ENCODE assay signal across 8 cellular contexts in genomic region chr2:12728221-12728777, GRCh38. TPM values are rescaled to one million over a fixed set of nuclear protein-coding genes. Genes with fewer than 3 reads are reported as not detected.
DNase-seq lines count a peak whose midpoint lies in the region; ATAC-seq and TF ChIP-seq lines count a peak whose summit lies in the region.

No MANE protein-coding gene starts in this region.

- H3K27me3 Mint-ChIP-seq in endodermal cell (ENCODE audit: insufficient read depth) (no peaks in the 10 kb centered on the region), endothelial cell (ENCODE audit: unreplicated experiment) (peaks cover 2% of the 10 kb centered on the region)

- H3K9ac ChIP-seq in endodermal cell (ENCODE audit: extremely low read depth, low read length, poor library complexity, severe bottlenecking), result no peak overlapping the region

- peaks cover 54% of the 10 kb centered on the region for H3K36me3 Mint-ChIP-seq in endodermal cell (ENCODE audit: low read depth)
- peaks cover 8% of the 10 kb centered on the region for H3K36me3 Mint-ChIP-seq in endothelial cell (ENCODE audit: low read depth, unreplicated experiment)

- WGBS in endodermal cell (ENCODE audit: insufficient coverage in 1 of 2, insufficient read length in 1 of 2), 2 experiments, result 95% methylated on average over 9 of the region's 9 CpGs

- H3K9me3 Mint-ChIP-seq in endodermal cell (no peaks in the 10 kb centered on the region), endothelial cell (ENCODE audit: unreplicated experiment) (no peaks in the 10 kb centered on the region)

- peak; percentile 95 for ATAC-seq in GM18870 (IDR thresholded peaks at IDR 0.05; ENCODE audit: unreplicated experiment)
- ATAC-seq in HG02870 (IDR thresholded peaks at IDR 0.05; ENCODE audit: unreplicated experiment), result peak; percentile 70

- H3K4me1 Mint-ChIP-seq in endodermal cell (no peaks in the 10 kb centered on the region), endothelial cell (ENCODE audit: unreplicated experiment) (peaks cover 25% of the 10 kb centered on the region)

- CTCF ChIA-PET in RWPE1 (lab: Yijun Ruan, JAX), result no interaction called here

- H3K9me3 ChIP-seq in endodermal cell (ENCODE audit: control insufficient read depth, low read length), result no peaks in the 10 kb centered on the region

- H3K4me3 Mint-ChIP-seq in endodermal cell (no peak overlapping the region), endothelial cell (ENCODE audit: unreplicated experiment) (no peak overlapping the region)

- TF ChIP-seq CTCF in RWPE1 (conservative IDR thresholded peaks at IDR 0.05; ENCODE audit: low read depth) (no peak), endodermal cell (conservative IDR thresholded peaks at IDR 0.05) (no peak), endothelial cell (IDR thresholded peaks at IDR 0.05; ENCODE audit: unreplicated experiment) (no peak)

- peaks cover 11% of the 10 kb centered on the region for H3K36me3 ChIP-seq in endodermal cell (ENCODE audit: control insufficient read depth, insufficient read depth, low read length)

- H3K4me3 ChIP-seq in endodermal cell (ENCODE audit: low read length), result no peak overlapping the region

- H3K27ac Mint-ChIP-seq in endodermal cell (peak overlapping the region; percentile 48), endothelial cell (ENCODE audit: unreplicated experiment) (no peak overlapping the region)

- H3K27ac ChIP-seq in RWPE1 (0 out of 2 replicates have a peak overlapping the region, but pooled peaks have one; percentile 40), endodermal cell (ENCODE audit: low read depth, low read length) (no peak overlapping the region)

- DNase-seq in RWPE1 (ENCODE audit: low spot score) (no peak), endodermal cell (no peak), NCI-H1436 treated with DMSO at 0.1 percent for 48 hours (lab: John Stamatoyannopoulos, UW) (no peak), endothelial cell (ENCODE audit: low spot score) (no peak), COR-L47 (lab: John Stamatoyannopoulos, UW) (no peak), DMS79 (lab: John Stamatoyannopoulos, UW) (no peak)

- no peaks in the 10 kb centered on the region for H3K4me1 ChIP-seq in endodermal cell (ENCODE audit: control insufficient read depth, insufficient read depth, low read length)

- H3K27me3 ChIP-seq in endodermal cell (ENCODE audit: control insufficient read depth, insufficient read depth, low read length, poor library complexity, severe bottlenecking), result no peaks in the 10 kb centered on the region

- POLR2A ChIA-PET in RWPE1 (lab: Yijun Ruan, JAX; ENCODE audit: low non-redundant PET), result no interaction called here

RNA-seq across cellular contexts. Expression of gene TRIB2, which starts 11.6 kb away (rescaled TPM):
- total RNA-seq in endodermal cell (10 to 100 TPM; 23.8 to 29.8 TPM), endothelial cell (ENCODE audit: unreplicated experiment) (10.1 TPM)
- polyA plus RNA-seq in endodermal cell (2013, experiment 1 of 2), result 91.6 TPM
- polyA plus RNA-seq in endodermal cell (2013, experiment 2 of 2), result 87.1 TPM
